In the genomic region with DNA sequence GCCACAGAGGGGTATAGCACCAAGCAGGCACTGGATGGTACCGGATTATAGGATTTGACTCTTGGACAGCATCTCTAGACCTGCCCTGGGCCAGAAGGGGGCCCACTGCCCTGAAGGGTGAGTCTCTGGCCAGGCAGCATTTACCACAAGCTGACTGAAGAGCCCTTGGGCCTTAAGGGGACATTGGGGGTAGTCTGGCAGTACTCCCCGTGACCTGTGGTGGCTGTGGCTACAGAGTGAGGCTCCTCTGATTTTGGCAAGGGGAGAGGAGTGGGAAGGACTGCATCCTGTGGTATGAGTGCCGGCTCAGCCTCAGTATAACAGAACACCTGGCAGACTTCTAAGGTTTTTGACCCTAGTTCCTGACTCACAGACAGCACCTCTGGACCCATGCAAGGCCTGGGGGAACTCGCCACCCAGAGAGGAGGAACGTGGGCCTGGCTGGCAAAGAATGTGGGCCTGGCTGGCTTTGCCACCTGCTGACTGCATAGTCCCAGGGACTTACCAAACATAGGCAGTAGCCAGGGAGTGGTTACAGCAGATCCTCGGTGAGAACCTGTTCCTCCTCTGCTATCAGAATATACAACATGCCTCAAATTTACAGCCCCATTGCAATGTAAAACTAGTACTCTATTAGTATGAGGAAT, we compare ENCODE assay signal across 18 cellular contexts.
"Had no signal": no experiment of that assay in that cellular context is flagged by ENCODE, and none has a peak within 500 bp of the region (broad histone marks: within the 10 kb centered on the region; RNA-seq: fewer than 3 reads in every experiment).

No MANE protein-coding gene starts in this region.

- H3K4me1 Mint-ChIP-seq: activated CD4-positive, alpha-beta memory T cell treated with anti-CD3 and anti-CD28 coated beads, Interleukin-2, amount 10 ng/mL, durations not matched to agents 7 days and 5 days; activated CD8-positive, alpha-beta memory T cell treated with anti-CD3 and anti-CD28 coated beads, Interleukin-2, amount 10 ng/mL, durations not matched to agents 7 days and 5 days; neural progenitor cell; stimulated activated effector memory CD8-positive, alpha-beta T cell treated with anti-CD3 and anti-CD28 coated beads, Interleukin-12 subunit alpha, Interleukin-12 subunit beta, amount 100 ng/mL, for 72 hours had no signal

- H3K4me1 ChIP-seq: neural progenitor cell, prostate gland, right lobe of liver, upper lobe of left lung had no signal

- H3K27me3 ChIP-seq: neural progenitor cell, right lobe of liver, upper lobe of left lung had no signal

- H3K9me3 Mint-ChIP-seq: activated CD4-positive, alpha-beta memory T cell treated with anti-CD3 and anti-CD28 coated beads, Interleukin-2, amount 10 ng/mL, durations not matched to agents 7 days and 5 days; effector memory CD8-positive, alpha-beta T cell; neural progenitor cell; stimulated activated effector memory CD8-positive, alpha-beta T cell treated with anti-CD3 and anti-CD28 coated beads, Interleukin-12 subunit alpha, Interleukin-12 subunit beta, amount 100 ng/mL, for 72 hours had no signal

- H3K27ac Mint-ChIP-seq: activated CD4-positive, alpha-beta memory T cell treated with anti-CD3 and anti-CD28 coated beads, Interleukin-2, amount 10 ng/mL, durations not matched to agents 7 days and 5 days; activated CD8-positive, alpha-beta memory T cell treated with anti-CD3 and anti-CD28 coated beads, Interleukin-2, amount 10 ng/mL, durations not matched to agents 7 days and 5 days; activated naive CD8-positive, alpha-beta T cell; effector memory CD8-positive, alpha-beta T cell; naive B cell; neural progenitor cell; stimulated activated effector memory CD8-positive, alpha-beta T cell treated with anti-CD3 and anti-CD28 coated beads, Interleukin-12 subunit alpha, Interleukin-12 subunit beta, amount 100 ng/mL, for 72 hours had no signal

- H3K4me3 Mint-ChIP-seq: activated CD4-positive, alpha-beta memory T cell treated with anti-CD3 and anti-CD28 coated beads, Interleukin-2, amount 10 ng/mL, durations not matched to agents 7 days and 5 days; activated CD8-positive, alpha-beta memory T cell treated with anti-CD3 and anti-CD28 coated beads, Interleukin-2, amount 10 ng/mL, durations not matched to agents 7 days and 5 days; activated naive CD8-positive, alpha-beta T cell; effector memory CD8-positive, alpha-beta T cell; naive B cell; neural progenitor cell; stimulated activated effector memory CD8-positive, alpha-beta T cell treated with anti-CD3 and anti-CD28 coated beads, Interleukin-12 subunit alpha, Interleukin-12 subunit beta, amount 100 ng/mL, for 72 hours had no signal

- H3K4me2 ChIP-seq: neural progenitor cell, smooth muscle cell had no signal

- DNase-seq: activated CD4-positive, alpha-beta memory T cell treated with anti-CD3 and anti-CD28 coated beads, Interleukin-2, amount 10 ng/mL, durations not matched to agents 7 days and 5 days; activated CD4-positive, alpha-beta T cell treated with anti-CD3 and anti-CD28 coated beads for 4 hours; activated CD8-positive, alpha-beta memory T cell treated with anti-CD3 and anti-CD28 coated beads, Interleukin-2, amount 10 ng/mL, durations not matched to agents 7 days and 5 days; effector memory CD8-positive, alpha-beta T cell; foreskin melanocyte; left colon; naive B cell; stimulated activated CD4-positive, alpha-beta T cell treated with anti-CD3 and anti-CD28 coated beads, Interleukin-4, amount 100 ng/mL, for 24 hours; upper lobe of left lung had no signal

- H3K36me3 ChIP-seq: neural progenitor cell, prostate gland, right lobe of liver, thoracic aorta, upper lobe of left lung had no signal

- ATAC-seq: activated CD8-positive, alpha-beta memory T cell treated with anti-CD3 and anti-CD28 coated beads, Interleukin-2, amount 10 ng/mL, durations not matched to agents 7 days and 5 days; effector memory CD8-positive, alpha-beta T cell; left colon; stimulated activated effector memory CD8-positive, alpha-beta T cell treated with anti-CD3 and anti-CD28 coated beads, Interleukin-12 subunit alpha, Interleukin-12 subunit beta, amount 100 ng/mL, for 72 hours had no signal

- H3K36me3 Mint-ChIP-seq: neural progenitor cell had no signal

- H3K4me3 ChIP-seq: neural progenitor cell, prostate gland, right lobe of liver, SK-N-MC, smooth muscle cell, thoracic aorta, upper lobe of left lung had no signal

- H3K9me3 ChIP-seq: prostate gland, right lobe of liver, thoracic aorta, upper lobe of left lung had no signal

- H3K9ac ChIP-seq: neural progenitor cell had no signal

- H3K27ac ChIP-seq: epithelial cell of prostate, neural progenitor cell, prostate gland, right lobe of liver, SK-N-MC, thoracic aorta, upper lobe of left lung had no signal

- H3K27me3 Mint-ChIP-seq: activated CD4-positive, alpha-beta memory T cell treated with anti-CD3 and anti-CD28 coated beads, Interleukin-2, amount 10 ng/mL, durations not matched to agents 7 days and 5 days; activated CD8-positive, alpha-beta memory T cell treated with anti-CD3 and anti-CD28 coated beads, Interleukin-2, amount 10 ng/mL, durations not matched to agents 7 days and 5 days; activated naive CD8-positive, alpha-beta T cell; effector memory CD8-positive, alpha-beta T cell; naive B cell had no signal
